In genomic region chr16:88871730-88872416, GRCh38 we compare ENCODE assay signal across 2 cellular contexts.
TF ChIP-seq lines count a peak whose summit lies in the region.

No MANE protein-coding gene starts in this region.

TF ChIP-seq in K562, 482 proteins besides CTCF, POLR2A, EP300 and RAD21 (continues in another document):
- TF ChIP-seq RBM25 (IDR thresholded peaks at IDR 0.05; ENCODE audit: low read depth, low read length, severe bottlenecking) (no peak), CBFA2T2 (conservative IDR thresholded peaks at IDR 0.05) (peak; percentile 27; the same call in 1 of the 2 replicates), ZNF143 (CRISPR knock-in tag; IDR thresholded peaks at IDR 0.05) (no peak), SRF (CRISPR knock-in tag; IDR thresholded peaks at IDR 0.05) (0 out of 4 replicates have a peak, but pooled peaks of 1 of the 2 experiments have one; percentile 28), ZNF76 (CRISPR knock-in tag; IDR thresholded peaks at IDR 0.05; ENCODE audit: borderline replicate concordance) (no peak), DIDO1 (tag; IDR thresholded peaks at IDR 0.05; ENCODE audit: low read depth) (no peak), MAFF (IDR thresholded peaks at IDR 0.05; ENCODE audit: low read length) (no peak), SUPT5H (IDR thresholded peaks at IDR 0.05) (peak; percentile 15; the same call in 1 of the 2 replicates), ZNF133 (CRISPR knock-in tag; IDR thresholded peaks at IDR 0.05) (no peak), RBM39 (optimal IDR thresholded peaks at IDR 0.05; ENCODE audit: low read depth, low read length) (no peak), CBFA2T3 (IDR thresholded peaks at IDR 0.05) (peak; percentile 42), ELK3 (CRISPR knock-in tag; IDR thresholded peaks at IDR 0.05) (no peak), NR0B1 (IDR thresholded peaks at IDR 0.05; ENCODE audit: partially characterized antibody) (no peak), TGIF2 (CRISPR knock-in tag; IDR thresholded peaks at IDR 0.05) (no peak), RBM17 (IDR thresholded peaks at IDR 0.05; ENCODE audit: borderline replicate concordance, low read depth, low read length) (no peak), RFX1 (IDR thresholded peaks at IDR 0.05) (no peak), POLR2G (IDR thresholded peaks at IDR 0.05; ENCODE audit: low read depth, low read length) (peak; percentile 87), ZBED1 (IDR thresholded peaks at IDR 0.05) (no peak), TRIM24 (IDR thresholded peaks at IDR 0.05) (no peak), ZNF717 (CRISPR knock-in tag; IDR thresholded peaks at IDR 0.05) (no peak), HMG20B (CRISPR knock-in tag; IDR thresholded peaks at IDR 0.05) (no peak), NUFIP1 (IDR thresholded peaks at IDR 0.05; ENCODE audit: partially characterized antibody) (no peak)
- TF ChIP-seq, protein P1, sequence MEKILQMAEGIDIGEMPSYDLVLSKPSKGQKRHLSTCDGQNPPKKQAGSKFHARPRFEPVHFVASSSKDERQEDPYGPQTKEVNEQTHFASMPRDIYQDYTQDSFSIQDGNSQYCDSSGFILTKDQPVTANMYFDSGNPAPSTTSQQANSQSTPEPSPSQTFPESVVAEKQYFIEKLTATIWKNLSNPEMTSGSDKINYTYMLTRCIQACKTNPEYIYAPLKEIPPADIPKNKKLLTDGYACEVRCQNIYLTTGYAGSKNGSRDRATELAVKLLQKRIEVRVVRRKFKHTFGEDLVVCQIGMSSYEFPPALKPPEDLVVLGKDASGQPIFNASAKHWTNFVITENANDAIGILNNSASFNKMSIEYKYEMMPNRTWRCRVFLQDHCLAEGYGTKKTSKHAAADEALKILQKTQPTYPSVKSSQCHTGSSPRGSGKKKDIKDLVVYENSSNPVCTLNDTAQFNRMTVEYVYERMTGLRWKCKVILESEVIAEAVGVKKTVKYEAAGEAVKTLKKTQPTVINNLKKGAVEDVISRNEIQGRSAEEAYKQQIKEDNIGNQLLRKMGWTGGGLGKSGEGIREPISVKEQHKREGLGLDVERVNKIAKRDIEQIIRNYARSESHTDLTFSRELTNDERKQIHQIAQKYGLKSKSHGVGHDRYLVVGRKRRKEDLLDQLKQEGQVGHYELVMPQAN (IDR thresholded peaks at IDR 0.05; ENCODE audit: borderline replicate concordance), result no peak
- TF ChIP-seq, protein P2, sequence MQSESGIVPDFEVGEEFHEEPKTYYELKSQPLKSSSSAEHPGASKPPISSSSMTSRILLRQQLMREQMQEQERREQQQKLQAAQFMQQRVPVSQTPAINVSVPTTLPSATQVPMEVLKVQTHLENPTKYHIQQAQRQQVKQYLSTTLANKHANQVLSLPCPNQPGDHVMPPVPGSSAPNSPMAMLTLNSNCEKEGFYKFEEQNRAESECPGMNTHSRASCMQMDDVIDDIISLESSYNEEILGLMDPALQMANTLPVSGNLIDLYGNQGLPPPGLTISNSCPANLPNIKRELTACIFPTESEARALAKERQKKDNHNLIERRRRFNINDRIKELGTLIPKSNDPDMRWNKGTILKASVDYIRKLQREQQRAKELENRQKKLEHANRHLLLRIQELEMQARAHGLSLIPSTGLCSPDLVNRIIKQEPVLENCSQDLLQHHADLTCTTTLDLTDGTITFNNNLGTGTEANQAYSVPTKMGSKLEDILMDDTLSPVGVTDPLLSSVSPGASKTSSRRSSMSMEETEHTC (IDR thresholded peaks at IDR 0.05), result no peak
- TF ChIP-seq, protein P3, sequence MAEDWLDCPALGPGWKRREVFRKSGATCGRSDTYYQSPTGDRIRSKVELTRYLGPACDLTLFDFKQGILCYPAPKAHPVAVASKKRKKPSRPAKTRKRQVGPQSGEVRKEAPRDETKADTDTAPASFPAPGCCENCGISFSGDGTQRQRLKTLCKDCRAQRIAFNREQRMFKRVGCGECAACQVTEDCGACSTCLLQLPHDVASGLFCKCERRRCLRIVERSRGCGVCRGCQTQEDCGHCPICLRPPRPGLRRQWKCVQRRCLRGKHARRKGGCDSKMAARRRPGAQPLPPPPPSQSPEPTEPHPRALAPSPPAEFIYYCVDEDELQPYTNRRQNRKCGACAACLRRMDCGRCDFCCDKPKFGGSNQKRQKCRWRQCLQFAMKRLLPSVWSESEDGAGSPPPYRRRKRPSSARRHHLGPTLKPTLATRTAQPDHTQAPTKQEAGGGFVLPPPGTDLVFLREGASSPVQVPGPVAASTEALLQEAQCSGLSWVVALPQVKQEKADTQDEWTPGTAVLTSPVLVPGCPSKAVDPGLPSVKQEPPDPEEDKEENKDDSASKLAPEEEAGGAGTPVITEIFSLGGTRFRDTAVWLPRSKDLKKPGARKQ (CRISPR knock-in tag; IDR thresholded peaks at IDR 0.05), result no peak
- TF ChIP-seq, protein P4, sequence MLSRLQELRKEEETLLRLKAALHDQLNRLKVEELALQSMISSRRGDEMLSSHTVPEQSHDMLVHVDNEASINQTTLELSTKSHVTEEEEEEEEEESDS (CRISPR knock-in tag; IDR thresholded peaks at IDR 0.05), result no peak

TF ChIP-seq in GM12891, 5 proteins besides CTCF, POLR2A, EP300 and RAD21:
- TF ChIP-seq TAF1 (IDR thresholded peaks at IDR 0.05; ENCODE audit: low read depth, low read length), result no peak
- TF ChIP-seq PAX5 (IDR thresholded peaks at IDR 0.05; ENCODE audit: insufficient read depth, low read length, severe bottlenecking), result no peak
- no peak for TF ChIP-seq SPI1 (IDR thresholded peaks at IDR 0.05; ENCODE audit: low read depth, low read length)
- no peak for TF ChIP-seq POLR2AphosphoS5 (IDR thresholded peaks at IDR 0.05; ENCODE audit: low read depth, low read length)
- TF ChIP-seq POU2F2 (IDR thresholded peaks at IDR 0.05; ENCODE audit: low read depth, low read length), result no peak
